1 cellular context compared by ENCODE assay signal in the genomic region with DNA sequence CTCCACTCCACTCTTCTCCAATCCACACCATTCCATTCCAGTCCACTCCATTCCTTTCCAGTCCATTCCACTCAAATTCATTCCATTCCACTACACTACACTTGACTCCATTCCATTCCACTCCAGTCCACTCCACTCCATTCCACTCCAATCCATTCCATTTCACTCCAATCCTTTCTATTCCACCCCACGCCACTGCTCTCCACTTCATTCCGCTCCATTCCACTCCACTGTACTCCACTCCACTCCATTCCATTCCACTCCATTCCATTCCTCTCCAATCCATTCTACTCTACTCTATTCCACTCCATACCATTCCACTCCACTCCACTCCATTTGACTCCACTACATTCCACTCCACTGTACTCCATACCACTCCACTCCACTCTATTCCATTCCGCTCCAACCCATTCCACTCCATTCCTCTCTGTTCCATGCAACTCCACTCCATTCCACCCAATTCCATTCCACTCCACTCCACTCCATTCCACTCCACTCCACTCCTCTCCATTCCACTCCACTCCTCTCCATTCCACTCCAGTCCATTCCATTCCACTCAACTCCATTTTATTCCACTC.
TF ChIP-seq lines count a peak whose summit lies in the region.

No MANE protein-coding gene starts in this region.

TF ChIP-seq in IMR-90, 13 proteins besides CTCF, POLR2A, EP300 and RAD21 (continued from another document):
- TF ChIP-seq, protein P1, sequence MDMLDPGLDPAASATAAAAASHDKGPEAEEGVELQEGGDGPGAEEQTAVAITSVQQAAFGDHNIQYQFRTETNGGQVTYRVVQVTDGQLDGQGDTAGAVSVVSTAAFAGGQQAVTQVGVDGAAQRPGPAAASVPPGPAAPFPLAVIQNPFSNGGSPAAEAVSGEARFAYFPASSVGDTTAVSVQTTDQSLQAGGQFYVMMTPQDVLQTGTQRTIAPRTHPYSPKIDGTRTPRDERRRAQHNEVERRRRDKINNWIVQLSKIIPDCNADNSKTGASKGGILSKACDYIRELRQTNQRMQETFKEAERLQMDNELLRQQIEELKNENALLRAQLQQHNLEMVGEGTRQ (IDR thresholded peaks at IDR 0.05; ENCODE audit: low read depth, low read length), result no peak
- TF ChIP-seq CHD1 (IDR thresholded peaks at IDR 0.05; ENCODE audit: low read depth, low read length) (no peak), SMC3 (IDR thresholded peaks at IDR 0.05; ENCODE audit: low read depth, low read length) (no peak)
